Comparison of ENCODE assay signal across 19 cellular contexts in genomic region chr2:18319987-18320386, GRCh38.
A peak's percentile ranks its signal among the peaks of the same experiment; 100 is the strongest.
DNase-seq lines count a peak whose midpoint lies in the region; ATAC-seq, FAIRE-seq and TF ChIP-seq lines count a peak whose summit lies in the region.
"Had no signal": no experiment of that assay in that cellular context is flagged by ENCODE, and none has a peak within 500 bp of the region (broad histone marks: within the 10 kb centered on the region; RNA-seq: fewer than 3 reads in every experiment).

No MANE protein-coding gene starts in this region.

- TF ChIP-seq CTCF in HepG2 (CRISPR knock-in tag; IDR thresholded peaks at IDR 0.05) (no peak), right lobe of liver (IDR thresholded peaks at IDR 0.05) (no peak)

- H3K9me3 ChIP-seq in HepG2 (ENCODE audit: low read length) (no peaks in the 10 kb centered on the region), right lobe of liver (no peaks in the 10 kb centered on the region)

- no peak for ATAC-seq in HepG2
- ATAC-seq in right lobe of liver, result no peak
- no peak for ATAC-seq in activated T-cell treated with anti-CD3 and anti-CD28 coated beads, Interleukin-2, amount 50 U/mL, for 4 hours
- ATAC-seq: GM12878, HCT116 had no signal

- DNase-seq in HepG2 (ENCODE audit: low spot score) (no peak), right lobe of liver (no peak), NCI-H226 (peak; percentile 58), epithelial cell of prostate (ENCODE audit: low read depth, low spot score) (no peak), Ammon's horn (ENCODE audit: low spot score) (no peak), superior temporal gyrus (ENCODE audit: extremely low spot score) (no peak)
- DNase-seq in activated T-cell treated with anti-CD3 and anti-CD28 coated beads, Interleukin-2, amount 50 U/mL, for 4 hours, result no peak
- DNase-seq: Calu3; CD4-positive, alpha-beta T cell; DMS79 treated with DMSO at 0.1 percent for 48 hours; GOT3; H7; HFFc6 had no signal

- no peak for TF ChIP-seq RAD21 in HepG2 (CRISPR knock-in tag; IDR thresholded peaks at IDR 0.05)

- H3K4me3 ChIP-seq in HepG2 (replicated peaks in 1 of 3; ENCODE audit: insufficient read depth in 1 of 3, low read depth in 2 of 3, low read length in 3 of 3) (no peak overlapping the region), right lobe of liver (no peak overlapping the region)
- H3K4me3 ChIP-seq: GM12878 had no signal

- BruUV-seq in HepG2 (replicated peaks; lab: Mats Ljungman, UMichigan), result no TSS peak

- H3K9ac ChIP-seq in HepG2 (ENCODE audit: insufficient read depth, low read depth, low read length), result no peak overlapping the region

- no peaks in the 10 kb centered on the region for H3K36me3 Mint-ChIP-seq in activated T-cell treated with anti-CD3 and anti-CD28 coated beads, Interleukin-2, amount 50 U/mL, for 4 hours (ENCODE audit: insufficient read depth)
- H3K36me3 Mint-ChIP-seq: IgD-negative memory B cell had no signal

- no peaks in the 10 kb centered on the region for H3K4me1 ChIP-seq in HepG2 (ENCODE audit: insufficient read depth, low read length)
- H3K4me1 ChIP-seq in right lobe of liver, result no peaks in the 10 kb centered on the region

- peaks cover 2% of the 10 kb centered on the region for H3K27me3 Mint-ChIP-seq in activated T-cell treated with anti-CD3 and anti-CD28 coated beads, Interleukin-2, amount 50 U/mL, for 4 hours (ENCODE audit: low read depth)
- H3K27me3 Mint-ChIP-seq: CD4-positive, alpha-beta T cell had no signal

- no peak for TF ChIP-seq EP300 in HepG2 (IDR thresholded peaks at IDR 0.05; ENCODE audit: low read depth in 2 of 2, low read length in 2 of 2)
- TF ChIP-seq EP300 in HepG2 (CRISPR knock-in tag; IDR thresholded peaks at IDR 0.05; ENCODE audit: borderline replicate concordance), result no peak

- no peak for FAIRE-seq in HepG2 (lab: Jason Lieb, UNC)
- FAIRE-seq: GM12878 had no signal

- H3K27me3 ChIP-seq in HepG2 (ENCODE audit: control insufficient read depth in 1 of 2, insufficient read depth in 2 of 2, low read length in 2 of 2), result no peaks in the 10 kb centered on the region
- H3K27me3 ChIP-seq in right lobe of liver, result no peaks in the 10 kb centered on the region

- H4K20me1 ChIP-seq in HepG2 (ENCODE audit: insufficient read depth, low read length), result no peaks in the 10 kb centered on the region

- no peak for TF ChIP-seq POLR2A in HepG2 (IDR thresholded peaks at IDR 0.05; ENCODE audit: insufficient read depth in 1 of 2, low read depth in 2 of 2, low read length in 2 of 2)
- no peak for TF ChIP-seq POLR2A in right lobe of liver (IDR thresholded peaks at IDR 0.05)

- POLR2A ChIA-PET in HepG2 (lab: Yijun Ruan, JAX), result no interaction called here

- intact Hi-C loops in HepG2 (cut with micrococcal nuclease; ENCODE audit: unreplicated experiment), result no loop called here
- intact Hi-C loops in right lobe of liver (cut with DNase I), result no loop called here

- H3K4me3 Mint-ChIP-seq in activated T-cell treated with anti-CD3 and anti-CD28 coated beads, Interleukin-2, amount 50 U/mL, for 4 hours, result no peak overlapping the region
- H3K4me3 Mint-ChIP-seq: CD4-positive, alpha-beta T cell; HFFc6; IgD-negative memory B cell had no signal

- H3K27ac ChIP-seq in HepG2 (ENCODE audit: extremely low read length, insufficient read depth, low read length) (no peak overlapping the region), right lobe of liver (no peak overlapping the region), epithelial cell of prostate (peak overlapping the region; percentile 42)
- H3K27ac ChIP-seq: 22Rv1, C4-2B, HL-60 had no signal

- CTCF ChIA-PET in HepG2 (lab: Yijun Ruan, JAX; ENCODE audit: low intra/inter-chr PET ratio, low total read pairs), result no interaction called here

- in situ Hi-C loops in HepG2 (cut with HindIII; ENCODE audit: extremely low pct_ligation_motif_present, low pct_unique_long_range_greater_than_20kb), result no loop called here

- no peaks in the 10 kb centered on the region for H3K79me2 ChIP-seq in HepG2 (ENCODE audit: insufficient read depth, low read length)

- no peak overlapping the region for H3K4me2 ChIP-seq in HepG2 (ENCODE audit: low read depth, low read length)

- H2AFZ ChIP-seq in HepG2 (ENCODE audit: low read length), result no peak overlapping the region

- H3K36me3 ChIP-seq in HepG2 (replicated peaks in 1 of 2; ENCODE audit: control insufficient read depth in 1 of 2, insufficient read depth in 2 of 2, low read length in 2 of 2), result no peaks in the 10 kb centered on the region
- no peaks in the 10 kb centered on the region for H3K36me3 ChIP-seq in right lobe of liver

- no peaks in the 10 kb centered on the region for H3K9me3 Mint-ChIP-seq in activated T-cell treated with anti-CD3 and anti-CD28 coated beads, Interleukin-2, amount 50 U/mL, for 4 hours
- H3K9me3 Mint-ChIP-seq: CD4-positive, alpha-beta T cell; HFFc6; IgD-negative memory B cell had no signal

- H3K4me1 Mint-ChIP-seq in activated T-cell treated with anti-CD3 and anti-CD28 coated beads, Interleukin-2, amount 50 U/mL, for 4 hours (ENCODE audit: low read depth), result no peaks in the 10 kb centered on the region
- H3K4me1 Mint-ChIP-seq: IgD-negative memory B cell had no signal

TF ChIP-seq in HepG2, 621 proteins besides CTCF, POLR2A, EP300 and RAD21:
- TF ChIP-seq NFE2L2 (IDR thresholded peaks at IDR 0.05; ENCODE audit: low read length) (peak; percentile 57), ZNF556 (CRISPR knock-in tag; IDR thresholded peaks at IDR 0.05; ENCODE audit: borderline replicate concordance) (no peak), TEAD3 (CRISPR knock-in tag; optimal IDR thresholded peaks at IDR 0.05; ENCODE audit: borderline replicate concordance) (no peak)
TF ChIP-seq in HepG2: peak in this region for 1.
